ENCODE assay signal across 10 cellular contexts in the genomic region with DNA sequence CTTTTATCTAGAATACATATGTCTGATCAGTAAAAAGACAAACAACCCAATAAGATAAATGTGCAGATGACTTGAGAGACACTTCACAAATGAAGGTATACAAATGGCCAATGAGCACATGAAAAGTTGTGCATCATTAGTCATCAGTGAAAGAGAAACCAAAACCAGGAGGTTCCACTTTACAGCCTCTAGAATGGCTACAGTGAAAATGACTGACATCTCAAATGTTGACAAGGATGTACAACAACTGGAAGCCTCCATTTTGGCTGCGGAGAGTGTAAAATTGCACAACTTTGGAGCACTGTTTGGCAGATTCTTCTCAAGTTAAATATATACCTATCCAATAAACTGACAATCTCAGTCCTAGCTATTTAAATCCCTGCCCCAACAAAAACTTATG. TPM values are rescaled to one million over a fixed set of nuclear protein-coding genes. Genes with fewer than 3 reads are reported as not detected.
DNase-seq lines count a peak whose midpoint lies in the region; ATAC-seq and FAIRE-seq lines count a peak whose summit lies in the region.
"Not testable (repeated sequence)": the region's sequence is repeated elsewhere in the genome, so short reads cannot be mapped to it uniquely, and the experiment has no call there.
"Had no signal": no experiment of that assay in that cellular context is flagged by ENCODE, and none has a peak within 500 bp of the region (broad histone marks: within the 10 kb centered on the region; RNA-seq: fewer than 3 reads in every experiment).

No MANE protein-coding gene starts in this region.

- not testable (repeated sequence) for DNase-seq in GM18507 (ENCODE audit: extremely low spot score, insufficient read length, low read depth); GM19239 (ENCODE audit: insufficient read length, low spot score); stimulated activated naive CD8-positive, alpha-beta T cell treated with anti-CD3 and anti-CD28 coated beads, Interleukin-15, Interleukin-2, amounts not matched to agents 100 U/mL and 50 U/mL, for 24 hours
- peak; percentile 11 for DNase-seq in activated CD4-positive, alpha-beta T cell treated with anti-CD3 and anti-CD28 coated beads for 48 hours

- FAIRE-seq in GM18507 (lab: Jason Lieb, UNC) = peak; percentile 92
- FAIRE-seq in GM19239 (lab: Jason Lieb, UNC) = peak; percentile 97

- ATAC-seq in GM21619 (IDR thresholded peaks at IDR 0.05; ENCODE audit: unreplicated experiment) = peak; percentile 69
- ATAC-seq in HG02852 (IDR thresholded peaks at IDR 0.05; ENCODE audit: unreplicated experiment) = peak; percentile 57
- ATAC-seq in HG03354 (IDR thresholded peaks at IDR 0.05; ENCODE audit: poor library complexity, severe bottlenecking, unreplicated experiment) = peak; percentile 71
- ATAC-seq in esophagus mucosa = peak; percentile 14
- ATAC-seq in stimulated activated naive CD8-positive, alpha-beta T cell treated with anti-CD3 and anti-CD28 coated beads, Interleukin-15, Interleukin-2, amounts not matched to agents 100 U/mL and 50 U/mL, for 24 hours = peak; percentile 70

RNA-seq across cellular contexts. Expression of gene SYT15, which starts 21.6 kb away (rescaled TPM):
- total RNA-seq in esophagus mucosa = 1.4 TPM

RNA-seq across cellular contexts. Expression of gene GPRIN2, which starts 44.1 kb away (rescaled TPM):
- total RNA-seq in esophagus mucosa = 4.5 TPM
- total RNA-seq: osteoblast, Right ventricle myocardium superior had no signal

Comparison
In these comparisons a context has a peak if more than half of its experiments do, and no peak if none do; other contexts are left out.
1. ATAC-seq: peak in every context shown above with its lines; median percentile 71 in HG03354; 70 in stimulated activated naive CD8-positive, alpha-beta T cell treated with anti-CD3 and anti-CD28 coated beads, Interleukin-15, Interleukin-2, amounts not matched to agents 100 U/mL and 50 U/mL, for 24 hours; 69 in GM21619; 57 in HG02852; 14 in esophagus mucosa.